8 cellular contexts compared by ENCODE assay signal in genomic region chr19:47256688-47257410, GRCh38. TPM values are rescaled to one million over a fixed set of nuclear protein-coding genes. Genes with fewer than 3 reads are reported as not detected.
DNase-seq lines count a peak whose midpoint lies in the region; ATAC-seq, FAIRE-seq and TF ChIP-seq lines count a peak whose summit lies in the region.

No MANE protein-coding gene starts in this region.

- H3K4me1 ChIP-seq in mucosa of descending colon (ENCODE audit: low read depth), result peaks cover 23% of the 10 kb centered on the region

- no peaks in the 10 kb centered on the region for H3K36me3 ChIP-seq in mucosa of descending colon (ENCODE audit: low read depth)

- TF ChIP-seq EP300 in Ishikawa (IDR thresholded peaks at IDR 0.05; ENCODE audit: borderline replicate concordance), result no peak

- TF ChIP-seq RAD21 in Ishikawa (IDR thresholded peaks at IDR 0.05; ENCODE audit: low read depth), result no peak

- TF ChIP-seq CTCF in D721Med (IDR thresholded peaks at IDR 0.05; ENCODE audit: insufficient read depth, missing control alignments) (no peak), mucosa of descending colon (IDR thresholded peaks at IDR 0.05) (no peak)

- ATAC-seq in GM21619 (IDR thresholded peaks at IDR 0.05; ENCODE audit: unreplicated experiment) (peak; percentile 64), mucosa of descending colon (peak; percentile 83)

- no peaks in the 10 kb centered on the region for H3K9me3 ChIP-seq in mucosa of descending colon

- DNase-seq in D721Med (ENCODE audit: insufficient read length, low spot score) (peak; percentile 91), OCI-M1 (lab: John Stamatoyannopoulos, UW) (peak; percentile 100), activated T-cell treated with anti-CD3 and anti-CD28 coated beads for 48 hours (ENCODE audit: low read depth) (peak; percentile 100), epithelial cell of prostate (ENCODE audit: low read depth, low spot score) (peak; percentile 87), mucosa of descending colon (peak; percentile 100)
- DNase-seq in stimulated activated CD8-positive, alpha-beta memory T cell treated with anti-CD3 and anti-CD28 coated beads, Interleukin-2, amount 100 ng/mL, for 48 hours (ENCODE audit: low read depth in 2 of 2), result peak; percentile 100

- no peak for FAIRE-seq in D721Med (lab: Jason Lieb, UNC)

- intact Hi-C loops in mucosa of descending colon (cut with DNase I, micrococcal nuclease), result no loop called here

- peak overlapping the region; percentile 93 for H3K27ac ChIP-seq in epithelial cell of prostate

- H3K4me3 ChIP-seq in mucosa of descending colon, result peak overlapping the region; percentile 23

TF ChIP-seq in Ishikawa, 13 proteins besides CTCF, POLR2A, EP300 and RAD21:
- no peak for TF ChIP-seq FOXM1 (IDR thresholded peaks at IDR 0.05; ENCODE audit: borderline replicate concordance, low read depth)
- no peak; the same call in 1 of the 2 replicates for TF ChIP-seq TCF12 (IDR thresholded peaks at IDR 0.05; ENCODE audit: low read depth)
- no peak for TF ChIP-seq TEAD4 (IDR thresholded peaks at IDR 0.05)
- 0 out of 2 replicates have a peak, but pooled peaks have one; percentile 5 for TF ChIP-seq TAF1 (IDR thresholded peaks at IDR 0.05; ENCODE audit: low read depth)
- TF ChIP-seq EGR1 (IDR thresholded peaks at IDR 0.05), result peak; percentile 18
- peak; percentile 69; the same call in 1 of the 2 replicates for TF ChIP-seq CREB1 (IDR thresholded peaks at IDR 0.05; ENCODE audit: low read depth)
- TF ChIP-seq REST (IDR thresholded peaks at IDR 0.05; ENCODE audit: low read depth), result no peak
- TF ChIP-seq CEBPB (IDR thresholded peaks at IDR 0.05), result peak; percentile 60
- no peak for TF ChIP-seq MAX (IDR thresholded peaks at IDR 0.05)
- TF ChIP-seq USF1 (IDR thresholded peaks at IDR 0.05), result no peak
- TF ChIP-seq YY1 (IDR thresholded peaks at IDR 0.05; ENCODE audit: low read depth), result no peak
- TF ChIP-seq NFIC (IDR thresholded peaks at IDR 0.05), result peak; percentile 57; the same call in 1 of the 2 replicates
- peak; percentile 14; the same call in 1 of the 2 replicates for TF ChIP-seq ZBTB7A (IDR thresholded peaks at IDR 0.05; ENCODE audit: low read depth)

RNA-seq across cellular contexts. Expression of gene CCDC9, which starts 0.5 kb away (rescaled TPM):
- 10 to 100 TPM; 33.3 to 46.9 (median 38.7) TPM for total RNA-seq in mucosa of descending colon

RNA-seq across cellular contexts. Expression of gene INAFM1, which starts 17.8 kb away (rescaled TPM):
- 10 to 100 TPM; 14.7 to 28.9 (median 16.7) TPM for total RNA-seq in mucosa of descending colon

RNA-seq across cellular contexts. Expression of gene BBC3, which starts 25.9 kb away (rescaled TPM):
- 10 to 100 TPM; 18.3 to 24.9 (median 22.8) TPM for total RNA-seq in mucosa of descending colon

RNA-seq across cellular contexts. Expression of gene C5AR1, which starts 52.8 kb away (rescaled TPM):
- total RNA-seq in mucosa of descending colon, result 10 to 100 TPM in 1 of 3 donors, 1 to 10 TPM in 2; 5.1 to 13.5 (median 7.9) TPM

Comparison
In these comparisons a context has a peak if more than half of its experiments do, and no peak if none do; other contexts are left out.
1. Peak in every context shown above with its lines: DNase-seq, ATAC-seq, H3K4me3 ChIP-seq and H3K27ac ChIP-seq.